Comparison of ENCODE assay signal across 9 cellular contexts in the genomic region with DNA sequence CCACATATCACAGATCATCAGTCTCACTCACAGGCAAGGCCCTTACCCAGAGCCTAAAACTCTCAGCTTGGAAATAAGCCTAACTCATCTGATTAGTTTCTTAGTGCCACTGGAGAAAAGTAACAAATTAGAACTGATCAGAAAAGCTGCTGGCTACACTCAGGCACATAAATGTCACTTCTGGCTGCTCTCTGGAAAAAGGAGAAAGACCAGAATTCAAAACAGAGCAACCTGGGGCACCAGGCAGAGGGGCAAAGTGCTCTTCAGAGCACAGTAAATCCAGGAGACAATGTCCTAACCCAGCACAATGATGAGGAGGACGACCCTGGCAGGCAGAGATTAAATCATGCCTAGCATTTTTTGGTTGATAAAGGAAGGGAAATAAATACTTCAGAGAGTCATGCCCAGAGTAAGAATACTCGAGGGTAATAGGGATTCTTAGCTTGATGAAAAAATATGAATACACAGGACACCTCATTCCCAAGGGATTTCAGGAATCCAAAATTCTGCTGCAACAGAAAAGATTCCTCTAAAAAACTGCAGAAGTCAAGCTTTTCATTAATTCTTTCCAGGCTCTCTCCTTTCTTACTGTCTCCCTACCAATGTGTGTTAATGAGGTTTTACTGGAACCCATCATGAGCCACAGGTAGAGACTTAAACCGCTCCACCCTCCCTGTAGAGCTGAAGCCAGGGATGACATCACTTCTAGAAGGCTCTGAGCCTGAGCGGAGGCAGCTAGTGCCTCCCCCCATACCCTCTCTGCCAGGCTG. TPM values are rescaled to one million over a fixed set of nuclear protein-coding genes. Genes with fewer than 3 reads are reported as not detected.
DNase-seq lines count a peak whose midpoint lies in the region; ATAC-seq, FAIRE-seq and TF ChIP-seq lines count a peak whose summit lies in the region.
"Had no signal": no experiment of that assay in that cellular context is flagged by ENCODE, and none has a peak within 500 bp of the region (broad histone marks: within the 10 kb centered on the region; RNA-seq: fewer than 3 reads in every experiment).

No MANE protein-coding gene starts in this region.

- no peak for TF ChIP-seq CTCF in esophagus squamous epithelium (IDR thresholded peaks at IDR 0.05)

- peak overlapping the region; percentile 2 to 86 (median 62) for H3K4me3 ChIP-seq in esophagus squamous epithelium
- H3K4me3 ChIP-seq: body of pancreas had no signal

- peaks cover 35 to 95% (median 35%) of the 10 kb centered on the region in 3 donors for H3K4me1 ChIP-seq in esophagus squamous epithelium

- TF ChIP-seq POLR2A in esophagus squamous epithelium (IDR thresholded peaks at IDR 0.05) (no peak), GM12892 (IDR thresholded peaks at IDR 0.05; ENCODE audit: low read depth, low read length) (no peak)

- peak overlapping the region; percentile 91 to 97 (median 94) for H3K27ac ChIP-seq in esophagus squamous epithelium

- intact Hi-C loops in esophagus squamous epithelium (cut with DNase I) (no loop called here), posterior vena cava (cut with DNase I) (loop anchor here in 1 of 2 donors (10.0 kb wide), 1 partner anchor 87 kb away; no protein-coding TSS in a partner anchor)

- H3K27me3 ChIP-seq in esophagus squamous epithelium = peaks cover 0 to 39% (median 0%) of the 10 kb centered on the region in 4 donors
- H3K27me3 ChIP-seq: body of pancreas had no signal

- no peaks in the 10 kb centered on the region for H3K9me3 ChIP-seq in esophagus squamous epithelium
- H3K9me3 ChIP-seq: body of pancreas had no signal

- H3K36me3 ChIP-seq in esophagus squamous epithelium = no peaks in the 10 kb centered on the region

- 29 to 32% methylated on average over 4 of the region's 4 CpGs for WGBS in esophagus squamous epithelium, 2 donors

- no peak for FAIRE-seq in RCC 7860 (lab: Jason Lieb, UNC)
- FAIRE-seq in GM12892 (lab: Jason Lieb, UNC) = no peak

- ATAC-seq in GM18867 (IDR thresholded peaks at IDR 0.05; ENCODE audit: unreplicated experiment) (no peak), HG03139 (IDR thresholded peaks at IDR 0.05; ENCODE audit: unreplicated experiment) (no peak)
- ATAC-seq: body of pancreas had no signal

- DNase-seq in EL (peak; percentile 83), RCC 7860 (ENCODE audit: low spot score) (peak; percentile 20), esophagus squamous epithelium (lab: John Stamatoyannopoulos, UW) (no peak), posterior vena cava (ENCODE audit: low spot score) (peak; percentile 31), GM12892 (ENCODE audit: insufficient read length) (no peak)
- DNase-seq in activated CD4-positive, CD25-positive, alpha-beta regulatory T cell treated with anti-CD3 and anti-CD28 coated beads, Interleukin-2, amount 50 U/mL, for 72 hours = no peak
- DNase-seq: body of pancreas had no signal

RNA-seq across cellular contexts. Expression of a gene that starts 3.6 kb away (rescaled TPM):
- total RNA-seq in esophagus squamous epithelium (100 to 1,000 TPM; 355 to 757 (median 496) TPM), posterior vena cava (1 to 10 TPM; 1.2 to 3.0 TPM)
- 20.6 TPM for polyA plus RNA-seq in GM12892 (2012; ENCODE audit: missing spikeins)

Comparison
In these comparisons a context has a peak if more than half of its experiments do, and no peak if none do; other contexts are left out.
1. DNase-seq: peak in EL (single experiment), RCC 7860 (single experiment) and posterior vena cava (single experiment); none in esophagus squamous epithelium (single experiment), activated CD4-positive, CD25-positive, alpha-beta regulatory T cell treated with anti-CD3 and anti-CD28 coated beads, Interleukin-2, amount 50 U/mL, for 72 hours (single experiment) and GM12892 (single experiment).
2. RNA of a gene that starts 3.6 kb away (total RNA-seq): 355 to 757 TPM in esophagus squamous epithelium; 1.2 to 3.0 TPM in posterior vena cava; every median in the first group is over 10 times any median in the second.